1 cellular context compared by ENCODE assay signal in genomic region chr4:75919914-75920313, GRCh38.
TF ChIP-seq lines count a peak whose summit lies in the region.

No MANE protein-coding gene starts in this region.

TF ChIP-seq in IMR-90, 13 proteins besides CTCF, POLR2A, EP300 and RAD21 (continued from another document):
- TF ChIP-seq ELK1 (IDR thresholded peaks at IDR 0.05; ENCODE audit: borderline replicate concordance, low read depth, low read length) (no peak), MAZ (IDR thresholded peaks at IDR 0.05; ENCODE audit: borderline replicate concordance, low read depth, low read length) (no peak), USF2 (IDR thresholded peaks at IDR 0.05; ENCODE audit: low read depth, low read length) (no peak), BHLHE40 (IDR thresholded peaks at IDR 0.05; ENCODE audit: low read depth, low read length) (no peak), RCOR1 (IDR thresholded peaks at IDR 0.05; ENCODE audit: insufficient replicate concordance, low read length) (no peak)
TF ChIP-seq in IMR-90: peak in this region for 0.
